12 cellular contexts compared by ENCODE assay signal in the genomic region with DNA sequence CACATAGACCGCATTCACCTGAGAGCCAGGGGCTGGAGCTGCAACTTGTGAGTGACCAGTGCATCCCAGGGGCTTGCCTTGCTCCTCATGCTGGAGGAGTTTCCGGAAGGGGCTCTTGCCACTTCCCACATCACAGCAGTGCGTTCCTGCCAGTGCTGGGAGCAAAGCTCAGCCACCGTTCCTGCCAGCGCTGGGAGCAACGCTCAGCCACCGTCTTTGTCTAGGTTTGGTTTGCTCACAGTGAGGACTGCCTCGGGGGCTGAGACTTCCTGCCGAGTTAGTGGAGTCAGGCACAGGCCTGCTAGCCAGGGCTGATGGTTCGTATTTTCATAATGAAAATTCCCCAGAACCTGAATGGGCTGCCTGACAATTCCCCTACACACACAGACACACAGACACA. TPM values are rescaled to one million over a fixed set of nuclear protein-coding genes. Genes with fewer than 3 reads are reported as not detected.
DNase-seq lines count a peak whose midpoint lies in the region; ATAC-seq lines count a peak whose summit lies in the region.
"Had no signal": no experiment of that assay in that cellular context is flagged by ENCODE, and none has a peak within 500 bp of the region (broad histone marks: within the 10 kb centered on the region; RNA-seq: fewer than 3 reads in every experiment).

No MANE protein-coding gene starts in this region.

- H2AK5ac ChIP-seq in neuronal stem cell (ENCODE audit: low read depth, low read length), result no peak overlapping the region

- no peak overlapping the region for H4K91ac ChIP-seq in neuronal stem cell (ENCODE audit: low read depth, low read length, poor library complexity)

- WGBS in neuronal stem cell (ENCODE audit: extremely low coverage in 2 of 2, insufficient read length in 2 of 2, insufficient replicate concordance in 1 of 2), 2 donors, result no CpG with 5 or more reads among the region's 10 CpGs

- peaks cover 0 to 2% (median 0%) of the 10 kb centered on the region in 3 experiments for H3K27me3 ChIP-seq in neuronal stem cell (ENCODE audit: control insufficient read depth in 3 of 3, insufficient read depth in 3 of 3, low read depth in 1 of 3, low read length in 3 of 3)

- H2BK120ac ChIP-seq in neuronal stem cell (ENCODE audit: low read depth, low read length), result no peak overlapping the region

- H3K9ac ChIP-seq in neuronal stem cell (ENCODE audit: low read depth, low read length, poor library complexity), result peak overlapping the region; percentile 79

- peak; percentile 65 for DNase-seq in EH (ENCODE audit: low read depth)
- DNase-seq in NCI-H146 (lab: John Stamatoyannopoulos, UW), result peak; percentile 86
- no peak for DNase-seq in neuronal stem cell (ENCODE audit: low spot score)
- DNase-seq in stimulated activated CD8-positive, alpha-beta memory T cell treated with anti-CD3 and anti-CD28 coated beads, Interleukin-4, amount 100 ng/mL, for 48 hours, result no peak
- DNase-seq in AG08395 (ENCODE audit: low spot score), result no peak
- DNase-seq in left colon, result no peak

- intact Hi-C loops in left colon (cut with DNase I, micrococcal nuclease), result no loop called here

- no peak overlapping the region for H3K23ac ChIP-seq in neuronal stem cell (ENCODE audit: low read depth, low read length, poor library complexity)

- H3K36me3 ChIP-seq in neuronal stem cell (replicated peaks in 1 of 2; ENCODE audit: control insufficient read depth in 2 of 2, insufficient read depth in 2 of 2, low read length in 2 of 2), result no peaks in the 10 kb centered on the region
- H3K36me3 ChIP-seq: WERI-Rb-1 had no signal

- H3K79me1 ChIP-seq in neuronal stem cell (ENCODE audit: low read depth, low read length), result no peaks in the 10 kb centered on the region

- peak; percentile 63 for ATAC-seq in esophagus mucosa
- no peak for ATAC-seq in HG02840 (IDR thresholded peaks at IDR 0.05; ENCODE audit: low FRiP score, unreplicated experiment)
- ATAC-seq in left colon, result no peak

- no peak overlapping the region for H3K4me2 ChIP-seq in neuronal stem cell (ENCODE audit: insufficient read depth, low read length, poor library complexity, severe bottlenecking)

- H3K9me3 ChIP-seq in neuronal stem cell (replicated peaks in 1 of 2; ENCODE audit: control insufficient read depth in 2 of 2, insufficient read depth in 1 of 2, low read depth in 1 of 2, low read length in 2 of 2), result no peaks in the 10 kb centered on the region

- H2AFZ ChIP-seq in neuronal stem cell (ENCODE audit: low read length), result peak overlapping the region; percentile 95

- H2BK5ac ChIP-seq in neuronal stem cell (ENCODE audit: low read length), result no peak overlapping the region

- H3K4me3 ChIP-seq in neuronal stem cell (ENCODE audit: low read length in 2 of 2), result peak overlapping the region in 1 of 2 donors; percentile 20

- no peak overlapping the region for H3K4ac ChIP-seq in neuronal stem cell (ENCODE audit: low read length)

- no peak overlapping the region for H2BK12ac ChIP-seq in neuronal stem cell (ENCODE audit: low read length)

- peak overlapping the region; percentile 72 for H3K18ac ChIP-seq in neuronal stem cell (ENCODE audit: low read length)

- H4K8ac ChIP-seq in neuronal stem cell (ENCODE audit: low read depth, low read length), result no peak overlapping the region

- no peak overlapping the region for H2BK15ac ChIP-seq in neuronal stem cell (ENCODE audit: low read length)

- H3K14ac ChIP-seq in neuronal stem cell (ENCODE audit: low read length), result peak overlapping the region; percentile 57

- H3K27ac ChIP-seq in neuronal stem cell (replicated peaks; ENCODE audit: low read length), result no peak overlapping the region
- H3K27ac ChIP-seq: WERI-Rb-1 had no signal

- peaks cover 8 to 9% of the 10 kb centered on the region in 2 donors for H3K4me1 ChIP-seq in neuronal stem cell (ENCODE audit: control insufficient read depth in 2 of 2, insufficient read depth in 1 of 2, low read depth in 1 of 2, low read length in 2 of 2)

RNA-seq across cellular contexts. Expression of a gene that starts 5.4 kb away (rescaled TPM):
- total RNA-seq in esophagus mucosa (0.32 TPM), left colon (under 1 TPM; 0.43 to 0.81 TPM)
- 0.17 TPM for polyA plus RNA-seq in neuronal stem cell (2013, experiment 1 of 2)
- 0.12 TPM for polyA plus RNA-seq in neuronal stem cell (2013, experiment 2 of 2)
- total RNA-seq: NCI-H460 had no signal

RNA-seq across cellular contexts. Expression of a gene that starts 9.0 kb away (rescaled TPM):
- total RNA-seq in esophagus mucosa (1.3 TPM), left colon (1 to 10 TPM; 1.3 to 1.8 TPM)
- polyA plus RNA-seq in neuronal stem cell (2013, experiment 1 of 2), result 0.32 TPM
- polyA plus RNA-seq in neuronal stem cell (2013, experiment 2 of 2), result 0.28 TPM

RNA-seq across cellular contexts. Expression of a gene that starts 23.8 kb away (rescaled TPM):
- total RNA-seq in esophagus mucosa (not detected), left colon (not detected)
- not detected for polyA plus RNA-seq in neuronal stem cell (2013, experiment 1 of 2)
- not detected for polyA plus RNA-seq in neuronal stem cell (2013, experiment 2 of 2)
- total RNA-seq: fibroblast of villous mesenchyme, NCI-H460 had no signal
- polyA plus RNA-seq: neural cell had no signal

RNA-seq across cellular contexts. Expression of a gene that starts 31.5 kb away (rescaled TPM):
- total RNA-seq in esophagus mucosa, result 42.4 TPM
- 44.7 TPM for polyA plus RNA-seq in neuronal stem cell (2013, experiment 1 of 2)
- 44.0 TPM for polyA plus RNA-seq in neuronal stem cell (2013, experiment 2 of 2)
- total RNA-seq in left colon, result 10 to 100 TPM; 77.5 to 90.0 TPM

RNA-seq across cellular contexts. Expression of a gene that starts 31.8 kb away (rescaled TPM):
- total RNA-seq in esophagus mucosa (79.2 TPM), left colon (100 to 1,000 TPM in 1 of 2 donors, 10 to 100 TPM in 1; 96.5 to 105 TPM)
- 110 TPM for polyA plus RNA-seq in neuronal stem cell (2013, experiment 1 of 2)
- 109 TPM for polyA plus RNA-seq in neuronal stem cell (2013, experiment 2 of 2)

Comparison
In these comparisons a context has a peak if more than half of its experiments do, and no peak if none do; other contexts are left out.
1. DNase-seq: peak in EH (single experiment) and NCI-H146 (single experiment); none in neuronal stem cell (single experiment), stimulated activated CD8-positive, alpha-beta memory T cell treated with anti-CD3 and anti-CD28 coated beads, Interleukin-4, amount 100 ng/mL, for 48 hours (single experiment), AG08395 (single experiment) and left colon (0 of 2).